Comparison of ENCODE assay signal across 10 cellular contexts in the genomic region with DNA sequence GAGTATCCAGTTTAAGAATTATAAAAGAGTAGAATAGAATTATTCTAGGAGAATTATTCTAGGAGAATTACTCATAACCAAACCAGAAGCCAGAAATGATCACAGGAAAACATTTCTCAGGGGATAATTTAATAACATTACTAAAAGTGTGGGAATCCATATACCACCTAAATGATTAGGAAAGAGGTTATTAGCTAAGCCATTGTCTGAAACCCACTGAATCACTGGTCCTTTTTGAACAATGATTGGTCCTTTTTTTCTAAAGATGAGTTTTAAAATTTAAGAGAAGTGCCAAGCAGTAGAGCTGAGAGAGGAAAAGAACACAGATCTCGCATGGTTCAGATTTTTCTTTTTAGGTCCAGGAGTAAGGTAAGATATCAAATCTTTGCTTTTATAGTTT. TPM values are rescaled to one million over a fixed set of nuclear protein-coding genes. Genes with fewer than 3 reads are reported as not detected.
"Had no signal": no experiment of that assay in that cellular context is flagged by ENCODE, and none has a peak within 500 bp of the region (broad histone marks: within the 10 kb centered on the region; RNA-seq: fewer than 3 reads in every experiment).

A gene with protein sequence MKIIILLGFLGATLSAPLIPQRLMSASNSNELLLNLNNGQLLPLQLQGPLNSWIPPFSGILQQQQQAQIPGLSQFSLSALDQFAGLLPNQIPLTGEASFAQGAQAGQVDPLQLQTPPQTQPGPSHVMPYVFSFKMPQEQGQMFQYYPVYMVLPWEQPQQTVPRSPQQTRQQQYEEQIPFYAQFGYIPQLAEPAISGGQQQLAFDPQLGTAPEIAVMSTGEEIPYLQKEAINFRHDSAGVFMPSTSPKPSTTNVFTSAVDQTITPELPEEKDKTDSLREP (plus strand): TSS at position 301 of the 400 bp plus-strand sequence. CDS start 819 bp downstream, outside the sequence.

- H3K4me3 Mint-ChIP-seq: HFFc6 had no signal

- H3K9ac ChIP-seq: GM23248 had no signal

- FAIRE-seq: K562 had no signal

- H3K27ac Mint-ChIP-seq: HFFc6 had no signal

- H3K4me1 ChIP-seq: HAP-1 had no signal

- H3K36me3 ChIP-seq: HAP-1 had no signal

- H3K27ac ChIP-seq: GM23248, HL-60 had no signal

- H2AFZ ChIP-seq: GM23248 had no signal

- H3K4me3 ChIP-seq: GM23248, HAP-1, K562 had no signal

- H3K9me3 ChIP-seq: HAP-1 had no signal

- DNase-seq: GM23248, GOT3, H7, HFFc6, IMR-90 had no signal

- ATAC-seq: HCT116, K562 had no signal

RNA-seq across cellular contexts. Expression of the gene that starts here (rescaled TPM):
- total RNA-seq: GM23248, H7, HFFc6, HT1080, IMR-90, K562 had no signal
- polyA plus RNA-seq: GM23248, IMR-90, K562 had no signal
